In genomic region chr7:90613088-90613498, GRCh38 we compare ENCODE assay signal across 9 cellular contexts. TPM values are rescaled to one million over a fixed set of nuclear protein-coding genes. Genes with fewer than 3 reads are reported as not detected.
DNase-seq lines count a peak whose midpoint lies in the region; ATAC-seq lines count a peak whose summit lies in the region.
"Had no signal": no experiment of that assay in that cellular context is flagged by ENCODE, and none has a peak within 500 bp of the region (broad histone marks: within the 10 kb centered on the region; RNA-seq: fewer than 3 reads in every experiment).

No MANE protein-coding gene starts in this region.

- ATAC-seq in HG02840 (IDR thresholded peaks at IDR 0.05; ENCODE audit: low FRiP score, unreplicated experiment) = peak; percentile 80
- ATAC-seq in stimulated activated naive B cell treated with anti-CD40 and anti-IgM and Interleukin-4, amounts not matched to agents 10 μg/mL and 1 μg/mL and 100 μg/mL, for 72 hours (replicated peaks) = peak; percentile 96 to 97

- no peak for DNase-seq in activated naive CD4-positive, alpha-beta T cell (lab: John Stamatoyannopoulos, UW)
- DNase-seq in OCI-M1 (lab: John Stamatoyannopoulos, UW) (peak; percentile 21), H7 (no peak), posterior vena cava (ENCODE audit: low spot score) (no peak), Ammon's horn (ENCODE audit: low spot score) (no peak)
- peak; percentile 78 for DNase-seq in stimulated activated naive B cell treated with anti-CD40 and anti-IgM and Interleukin-4, amounts not matched to agents 10 μg/mL and 1 μg/mL and 100 μg/mL, for 72 hours

- H3K9me3 Mint-ChIP-seq in activated naive CD4-positive, alpha-beta T cell treated with anti-CD3 and anti-CD28 coated beads, Interleukin-2, amount 50 U/mL, for 24 hours = no peaks in the 10 kb centered on the region
- peaks cover 0 to 3% of the 10 kb centered on the region in 2 donors for H3K9me3 Mint-ChIP-seq in stimulated activated naive B cell treated with anti-CD40 and anti-IgM and Interleukin-4, amounts not matched to agents 10 μg/mL and 1 μg/mL and 100 μg/mL, for 72 hours

- no peaks in the 10 kb centered on the region for H3K36me3 ChIP-seq in H7 (replicated peaks; ENCODE audit: control insufficient read depth, insufficient read depth, low read length)
- H3K36me3 ChIP-seq: SJSA1 had no signal

- no peak overlapping the region for H3K4me3 Mint-ChIP-seq in activated naive CD4-positive, alpha-beta T cell treated with anti-CD3 and anti-CD28 coated beads, Interleukin-2, amount 50 U/mL, for 24 hours
- H3K4me3 Mint-ChIP-seq in stimulated activated naive B cell treated with anti-CD40 and anti-IgM and Interleukin-4, amounts not matched to agents 10 μg/mL and 1 μg/mL and 100 μg/mL, for 72 hours = peak overlapping the region; percentile 74 to 78

- peaks cover 3% of the 10 kb centered on the region for H3K4me1 Mint-ChIP-seq in activated naive CD4-positive, alpha-beta T cell treated with anti-CD3 and anti-CD28 coated beads, Interleukin-2, amount 50 U/mL, for 24 hours
- H3K4me1 Mint-ChIP-seq in stimulated activated naive B cell treated with anti-CD40 and anti-IgM and Interleukin-4, amounts not matched to agents 10 μg/mL and 1 μg/mL and 100 μg/mL, for 72 hours = peaks cover 41 to 65% of the 10 kb centered on the region in 2 donors

- intact Hi-C loops in posterior vena cava (cut with DNase I) = no loop called here

- peak overlapping the region; percentile 30 for H3K27ac Mint-ChIP-seq in activated naive CD4-positive, alpha-beta T cell treated with anti-CD3 and anti-CD28 coated beads, Interleukin-2, amount 50 U/mL, for 24 hours
- peak overlapping the region; percentile 98 for H3K27ac Mint-ChIP-seq in stimulated activated naive B cell treated with anti-CD40 and anti-IgM and Interleukin-4, amounts not matched to agents 10 μg/mL and 1 μg/mL and 100 μg/mL, for 72 hours

- H3K4me3 ChIP-seq in H7 (ENCODE audit: insufficient read depth, low read depth, low read length) = no peak overlapping the region
- H3K4me3 ChIP-seq: SJSA1 had no signal

- no peaks in the 10 kb centered on the region for H3K36me3 Mint-ChIP-seq in activated naive CD4-positive, alpha-beta T cell treated with anti-CD3 and anti-CD28 coated beads, Interleukin-2, amount 50 U/mL, for 24 hours
- H3K36me3 Mint-ChIP-seq in stimulated activated naive B cell treated with anti-CD40 and anti-IgM and Interleukin-4, amounts not matched to agents 10 μg/mL and 1 μg/mL and 100 μg/mL, for 72 hours = peaks cover 16 to 42% of the 10 kb centered on the region in 2 donors

- peaks cover 2% of the 10 kb centered on the region for H3K27me3 Mint-ChIP-seq in activated naive CD4-positive, alpha-beta T cell treated with anti-CD3 and anti-CD28 coated beads, Interleukin-2, amount 50 U/mL, for 24 hours
- H3K27me3 Mint-ChIP-seq in stimulated activated naive B cell treated with anti-CD40 and anti-IgM and Interleukin-4, amounts not matched to agents 10 μg/mL and 1 μg/mL and 100 μg/mL, for 72 hours = no peaks in the 10 kb centered on the region

- H3K27me3 ChIP-seq in H7 (ENCODE audit: control insufficient read depth, insufficient read depth, low read length) = no peaks in the 10 kb centered on the region
- H3K27me3 ChIP-seq: SJSA1 had no signal

RNA-seq across cellular contexts. Expression of gene CDK14, which starts 17.0 kb away (rescaled TPM):
- total RNA-seq in H7 (2014; rRNA removed; shearing (Covaris generic)) = 28.6 and 37.2 TPM in 2 replicates
- total RNA-seq in posterior vena cava = 10 to 100 TPM; 45.3 to 53.8 TPM

Comparison
In these comparisons a context has a peak if more than half of its experiments do, and no peak if none do; other contexts are left out.
1. DNase-seq: peak in OCI-M1 (single experiment) and stimulated activated naive B cell treated with anti-CD40 and anti-IgM and Interleukin-4, amounts not matched to agents 10 μg/mL and 1 μg/mL and 100 μg/mL, for 72 hours (single experiment); none in activated naive CD4-positive, alpha-beta T cell (0 of 4), H7 (single experiment), posterior vena cava (single experiment) and Ammon's horn (single experiment).